ENCODE assay signal across 8 cellular contexts in the genomic region with DNA sequence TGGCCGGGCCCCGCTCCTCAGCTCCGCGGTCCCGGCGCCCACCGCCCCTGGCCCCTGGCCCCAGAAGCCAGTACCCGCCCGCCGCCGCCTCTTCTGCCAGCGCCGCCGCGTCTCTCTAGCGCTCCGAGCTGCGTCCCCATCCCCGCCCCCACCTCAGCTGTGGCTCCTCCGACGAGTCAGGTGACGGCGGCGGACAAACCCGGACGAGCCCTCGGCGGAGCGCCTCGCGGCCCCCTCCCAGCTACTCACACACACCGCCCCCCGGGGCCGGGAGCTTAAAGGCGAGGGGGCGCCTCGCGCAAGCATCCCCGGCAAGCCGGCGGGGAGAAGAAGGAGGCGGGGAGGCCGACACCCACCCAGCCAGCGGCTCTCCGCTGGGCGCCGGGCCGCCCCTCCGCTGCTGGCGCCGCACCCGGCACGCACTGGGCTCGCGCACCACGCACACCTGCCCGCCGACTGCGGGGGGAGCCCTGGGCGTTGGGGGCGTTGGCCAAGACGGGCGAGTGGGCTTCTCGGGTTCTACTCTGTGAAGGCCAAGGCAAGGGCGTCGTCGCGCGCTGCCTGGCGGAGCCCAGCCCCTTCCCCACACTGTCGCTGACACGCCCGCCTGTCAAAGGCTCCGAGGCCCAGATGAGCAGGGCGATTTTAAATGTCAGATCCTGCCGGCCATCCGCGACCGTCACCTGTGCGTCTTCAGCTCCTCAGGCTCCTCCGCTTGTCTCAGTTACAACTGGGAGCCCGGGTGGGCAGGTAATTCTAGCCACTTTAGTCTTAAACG. TPM values are rescaled to one million over a fixed set of nuclear protein-coding genes. Genes with fewer than 3 reads are reported as not detected.
DNase-seq lines count a peak whose midpoint lies in the region; ATAC-seq, FAIRE-seq and TF ChIP-seq lines count a peak whose summit lies in the region.

A gene with protein sequence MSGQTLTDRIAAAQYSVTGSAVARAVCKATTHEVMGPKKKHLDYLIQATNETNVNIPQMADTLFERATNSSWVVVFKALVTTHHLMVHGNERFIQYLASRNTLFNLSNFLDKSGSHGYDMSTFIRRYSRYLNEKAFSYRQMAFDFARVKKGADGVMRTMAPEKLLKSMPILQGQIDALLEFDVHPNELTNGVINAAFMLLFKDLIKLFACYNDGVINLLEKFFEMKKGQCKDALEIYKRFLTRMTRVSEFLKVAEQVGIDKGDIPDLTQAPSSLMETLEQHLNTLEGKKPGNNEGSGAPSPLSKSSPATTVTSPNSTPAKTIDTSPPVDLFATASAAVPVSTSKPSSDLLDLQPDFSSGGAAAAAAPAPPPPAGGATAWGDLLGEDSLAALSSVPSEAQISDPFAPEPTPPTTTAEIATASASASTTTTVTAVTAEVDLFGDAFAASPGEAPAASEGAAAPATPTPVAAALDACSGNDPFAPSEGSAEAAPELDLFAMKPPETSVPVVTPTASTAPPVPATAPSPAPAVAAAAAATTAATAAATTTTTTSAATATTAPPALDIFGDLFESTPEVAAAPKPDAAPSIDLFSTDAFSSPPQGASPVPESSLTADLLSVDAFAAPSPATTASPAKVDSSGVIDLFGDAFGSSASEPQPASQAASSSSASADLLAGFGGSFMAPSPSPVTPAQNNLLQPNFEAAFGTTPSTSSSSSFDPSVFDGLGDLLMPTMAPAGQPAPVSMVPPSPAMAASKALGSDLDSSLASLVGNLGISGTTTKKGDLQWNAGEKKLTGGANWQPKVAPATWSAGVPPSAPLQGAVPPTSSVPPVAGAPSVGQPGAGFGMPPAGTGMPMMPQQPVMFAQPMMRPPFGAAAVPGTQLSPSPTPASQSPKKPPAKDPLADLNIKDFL (minus strand): TSS at position 132 of the 778 bp plus-strand sequence. CDS start 1,174 bp downstream, outside the sequence.

- FAIRE-seq in endothelial cell of umbilical vein (lab: Jason Lieb, UNC): no peak

- H3K27ac Mint-ChIP-seq in naive thymus-derived CD4-positive, alpha-beta T cell: no peak within 1 kb of the TSS

- TF ChIP-seq CTCF in endothelial cell of umbilical vein (IDR thresholded peaks at IDR 0.05; ENCODE audit: extremely low read depth in 1 of 2, insufficient read depth in 1 of 2, low read depth in 1 of 2, low read length in 2 of 2) (no peak), OCI-LY7 (conservative IDR thresholded peaks at IDR 0.05; ENCODE audit: low read length) (no peak)

- dilution Hi-C loops in endothelial cell of umbilical vein (cut with MboI; ENCODE audit: extremely low pct_ligation_motif_present, low sequenced_read_pairs): no loop called here

- POLR2A ChIA-PET in endothelial cell of umbilical vein (lab: Charles Lee) (no interaction called here), OCI-LY7 (lab: Charles Lee) (interaction anchor here (0.6 kb wide), 1 partner anchor 14 kb away, joined by 4 read pairs; no protein-coding TSS in a partner anchor)
- POLR2A ChIA-PET in naive thymus-derived CD4-positive, alpha-beta T cell (lab: Charles Lee): no interaction called here

- H3K36me3 Mint-ChIP-seq in naive thymus-derived CD4-positive, alpha-beta T cell: peaks cover 0 to 5% (median 1%) of the 10 kb centered on the region in 5 donors

- CTCF ChIA-PET in endothelial cell of umbilical vein (lab: Charles Lee) (interaction anchor here (1.1 to 2.5 kb wide), 4 partner anchors 10 to 150 kb away, joined by 3 to 16 read pairs (median 4); a partner anchor contains a TSS), OCI-LY7 (lab: Charles Lee; ENCODE audit: unreplicated experiment) (no interaction called here)
- CTCF ChIA-PET in naive thymus-derived CD4-positive, alpha-beta T cell (lab: Charles Lee): no interaction called here

- peak within 1 kb of the TSS; percentile 94 for H2AFZ ChIP-seq in endothelial cell of umbilical vein (ENCODE audit: low read depth, low read length)
- H2AFZ ChIP-seq in OCI-LY7 (ENCODE audit: low read length): no peak within 1 kb of the TSS

- no peaks in the 10 kb centered on the region for H3K9me1 ChIP-seq in endothelial cell of umbilical vein (replicated peaks; ENCODE audit: control insufficient read depth, extremely low read depth, insufficient read depth, low read length)

- peak within 1 kb of the TSS; percentile 72 for H3K9ac ChIP-seq in NT2/D1 (ENCODE audit: insufficient read length, low read depth)
- peak within 1 kb of the TSS; percentile 7 for H3K9ac ChIP-seq in endothelial cell of umbilical vein (replicated peaks; ENCODE audit: extremely low read depth, insufficient read depth, low read length)

- H3K36me3 ChIP-seq in HAP-1 (replicated peaks) (no peaks in the 10 kb centered on the region), NT2/D1 (ENCODE audit: insufficient read depth, insufficient read length, low read length) (no peaks in the 10 kb centered on the region), endothelial cell of umbilical vein (ENCODE audit: control insufficient read depth in 2 of 2, extremely low read depth in 1 of 2, insufficient read depth in 2 of 2, low read length in 2 of 2) (no peaks in the 10 kb centered on the region), OCI-LY7 (ENCODE audit: insufficient read depth, low read length) (no peaks in the 10 kb centered on the region)
- no peaks in the 10 kb centered on the region for H3K36me3 ChIP-seq in naive thymus-derived CD4-positive, alpha-beta T cell (ENCODE audit: control insufficient read depth in 2 of 3, insufficient read depth in 3 of 3, low read length in 3 of 3)

- no peaks in the 10 kb centered on the region for H4K20me1 ChIP-seq in endothelial cell of umbilical vein (replicated peaks; ENCODE audit: control insufficient read depth, extremely low read depth, insufficient read depth, low read length)
- no peaks in the 10 kb centered on the region for H4K20me1 ChIP-seq in OCI-LY7 (ENCODE audit: insufficient read depth, low read length)

- peak within 1 kb of the TSS; percentile 70 for H3K4me2 ChIP-seq in endothelial cell of umbilical vein (ENCODE audit: insufficient read depth, low read length)
- H3K4me2 ChIP-seq in OCI-LY7 (ENCODE audit: low read length): no peak within 1 kb of the TSS

- peaks cover 43 to 59% (median 51%) of the 10 kb centered on the region in 5 donors for H3K27me3 Mint-ChIP-seq in naive thymus-derived CD4-positive, alpha-beta T cell

- intact Hi-C loops in endothelial cell of umbilical vein (cut with micrococcal nuclease) (loop anchor here (2.0 to 5.0 kb wide), 4 partner anchors 108 to 512 kb away; a partner anchor contains a TSS), OCI-LY7 (cut with micrococcal nuclease; ENCODE audit: unreplicated experiment) (no loop called here)
- intact Hi-C loops in naive thymus-derived CD4-positive, alpha-beta T cell (cut with micrococcal nuclease): no loop called here

- H3K4me1 ChIP-seq in HAP-1: no peaks in the 10 kb centered on the region
- no peaks in the 10 kb centered on the region for H3K4me1 ChIP-seq in NT2/D1 (ENCODE audit: insufficient read depth, insufficient read length)
- H3K4me1 ChIP-seq in endothelial cell of umbilical vein (ENCODE audit: control insufficient read depth, extremely low read depth, insufficient read depth, low read length): peaks cover 14% of the 10 kb centered on the region
- H3K4me1 ChIP-seq in naive thymus-derived CD4-positive, alpha-beta T cell (ENCODE audit: control insufficient read depth in 2 of 2, insufficient read depth in 2 of 2, low read length in 2 of 2): no peaks in the 10 kb centered on the region
- no peaks in the 10 kb centered on the region for H3K4me1 ChIP-seq in OCI-LY7 (ENCODE audit: insufficient read depth, low read length, poor library complexity, severe bottlenecking)

- H3K79me2 ChIP-seq in endothelial cell of umbilical vein (ENCODE audit: control insufficient read depth, insufficient read depth, low read length) (no peaks in the 10 kb centered on the region), OCI-LY7 (ENCODE audit: insufficient read depth, low read depth, low read length) (no peaks in the 10 kb centered on the region)

- BruUV-seq in endothelial cell of umbilical vein (replicated peaks; lab: Mats Ljungman, UMichigan) (no TSS peak), OCI-LY7 (replicated peaks; lab: Mats Ljungman, UMichigan) (no TSS peak)

- DNase-seq in AG08396 (ENCODE audit: low spot score): peak; percentile 21
- DNase-seq in HAP-1 (ENCODE audit: low spot score in 2 of 2): peak; percentile 16 to 73
- no peak for DNase-seq in NT2/D1 (ENCODE audit: low read depth, low spot score)
- DNase-seq in endothelial cell of umbilical vein (ENCODE audit: low read depth, low spot score): peak; percentile 51
- DNase-seq in naive thymus-derived CD4-positive, alpha-beta T cell: no peak
- no peak for DNase-seq in OCI-LY7 (ENCODE audit: low spot score)

- in situ Hi-C loops in HAP-1 (cut with MboI; ENCODE audit: low sequenced_read_pairs): no loop called here

- H3K4me3 Mint-ChIP-seq in naive thymus-derived CD4-positive, alpha-beta T cell: peak within 1 kb of the TSS in 6 of 10 donors; percentile 33 to 51 (median 40)

- H3K4me1 Mint-ChIP-seq in naive thymus-derived CD4-positive, alpha-beta T cell: peaks cover 0 to 12% (median 0%) of the 10 kb centered on the region in 7 donors

- H3K9me3 Mint-ChIP-seq in naive thymus-derived CD4-positive, alpha-beta T cell: peaks cover 0 to 23% (median 12%) of the 10 kb centered on the region in 11 donors

- H3K4me3 ChIP-seq in HAP-1: peak within 1 kb of the TSS; percentile 42
- H3K4me3 ChIP-seq in NT2/D1 (ENCODE audit: insufficient read length, low read depth): peak within 1 kb of the TSS; percentile 65
- peak within 1 kb of the TSS; percentile 48 to 68 (median 54) for H3K4me3 ChIP-seq in endothelial cell of umbilical vein (replicated peaks in 1 of 3; ENCODE audit: insufficient read depth in 1 of 3, low read depth in 1 of 3, low read length in 3 of 3)
- H3K4me3 ChIP-seq in naive thymus-derived CD4-positive, alpha-beta T cell (ENCODE audit: low read length): no peak within 1 kb of the TSS
- H3K4me3 ChIP-seq in OCI-LY7 (ENCODE audit: low read depth, low read length, poor library complexity, severe bottlenecking): no peak within 1 kb of the TSS

- H3K9me3 ChIP-seq in HAP-1: no peaks in the 10 kb centered on the region
- no peaks in the 10 kb centered on the region for H3K9me3 ChIP-seq in NT2/D1 (ENCODE audit: insufficient read depth, low read length)
- no peaks in the 10 kb centered on the region for H3K9me3 ChIP-seq in endothelial cell of umbilical vein (replicated peaks; ENCODE audit: control insufficient read depth, insufficient read depth, low read length)
- H3K9me3 ChIP-seq in naive thymus-derived CD4-positive, alpha-beta T cell (ENCODE audit: control insufficient read depth in 2 of 3, low read length in 3 of 3): no peaks in the 10 kb centered on the region
- 0 out of 2 replicates have a peak, but pooled peaks cover 4% of the 10 kb centered on the region for H3K9me3 ChIP-seq in OCI-LY7 (ENCODE audit: low read length)

- H3K9me2 ChIP-seq in OCI-LY7 (ENCODE audit: insufficient read depth, low read length): no peaks in the 10 kb centered on the region

- H3K27me3 ChIP-seq in HAP-1 (ENCODE audit: low read depth) (peaks cover 36% of the 10 kb centered on the region), NT2/D1 (ENCODE audit: insufficient read depth, insufficient read length) (peaks cover 41% of the 10 kb centered on the region), endothelial cell of umbilical vein (ENCODE audit: control insufficient read depth in 2 of 2, insufficient read depth in 2 of 2, low read length in 2 of 2) (peaks cover 9 to 34% of the 10 kb centered on the region in 2 experiments)
- peaks cover 0 to 3% of the 10 kb centered on the region in 2 donors for H3K27me3 ChIP-seq in naive thymus-derived CD4-positive, alpha-beta T cell (ENCODE audit: control insufficient read depth in 2 of 2, insufficient read depth in 2 of 2, low read length in 2 of 2)

- H3K27ac ChIP-seq in endothelial cell of umbilical vein (ENCODE audit: insufficient read depth, low read depth, low read length) (no peak within 1 kb of the TSS), OCI-LY7 (ENCODE audit: low read depth, low read length, poor library complexity, severe bottlenecking) (no peak within 1 kb of the TSS)
- no peak within 1 kb of the TSS for H3K27ac ChIP-seq in naive thymus-derived CD4-positive, alpha-beta T cell (ENCODE audit: low read depth, low read length)

- ATAC-seq in naive thymus-derived CD4-positive, alpha-beta T cell: no peak
- no peak for ATAC-seq in GM18873 (IDR thresholded peaks at IDR 0.05; ENCODE audit: low FRiP score, unreplicated experiment)
- no peak for ATAC-seq in GM18505 (IDR thresholded peaks at IDR 0.05; ENCODE audit: unreplicated experiment)

- TF ChIP-seq POLR2A in endothelial cell of umbilical vein (IDR thresholded peaks at IDR 0.05; ENCODE audit: low read depth, low read length) (no peak), GM18505 (IDR thresholded peaks at IDR 0.05; ENCODE audit: borderline replicate concordance, extremely low read depth, insufficient read depth, insufficient read length) (no peak)

RNA-seq across cellular contexts. Expression of the gene that starts here (rescaled TPM):
- total RNA-seq in endothelial cell of umbilical vein (0.72 and 1.5 TPM in 2 replicates), OCI-LY7 (2022) (not detected in 2 replicates)
- polyA plus RNA-seq in endothelial cell of umbilical vein: 1.3 and 1.4 TPM in 2 replicates
- polyA plus RNA-seq in endothelial cell of umbilical vein (2011; cell fraction: cytosol; rRNA removed): 0.79 and 1.2 TPM in 2 replicates
- polyA plus RNA-seq in endothelial cell of umbilical vein (2011; cell fraction: nucleus; rRNA removed): 3.6 and 11.6 TPM in 2 replicates
- 0.19 and 0.39 TPM in 2 replicates for polyA plus RNA-seq in endothelial cell of umbilical vein (2012)
- polyA minus RNA-seq in endothelial cell of umbilical vein: 2.8 and 3.8 TPM in 2 replicates
- polyA minus RNA-seq in endothelial cell of umbilical vein (2011; cell fraction: cytosol; rRNA and poly(A)+ RNA removed): not detected
- 3.8 and 8.5 TPM in 2 replicates for polyA minus RNA-seq in endothelial cell of umbilical vein (2011; cell fraction: nucleus; rRNA and poly(A)+ RNA removed)
- not detected for total RNA-seq in naive thymus-derived CD4-positive, alpha-beta T cell
- not detected for polyA plus RNA-seq in naive thymus-derived CD4-positive, alpha-beta T cell
- total RNA-seq in OCI-LY7 (2014; rRNA removed; shearing (Covaris generic)): not detected in 2 replicates

Comparison
In these comparisons a context has a peak if more than half of its experiments do, and no peak if none do; other contexts are left out.
1. DNase-seq: peak in AG08396 (single experiment), HAP-1 (2 of 2) and endothelial cell of umbilical vein (single experiment); none in NT2/D1 (single experiment), naive thymus-derived CD4-positive, alpha-beta T cell (0 of 9) and OCI-LY7 (single experiment).
2. H3K4me3 ChIP-seq: peak in HAP-1 (single experiment), NT2/D1 (single experiment) and endothelial cell of umbilical vein (3 of 3); none in naive thymus-derived CD4-positive, alpha-beta T cell (single experiment) and OCI-LY7 (single experiment).